ENCODE assay signal across 8 cellular contexts in the genomic region with DNA sequence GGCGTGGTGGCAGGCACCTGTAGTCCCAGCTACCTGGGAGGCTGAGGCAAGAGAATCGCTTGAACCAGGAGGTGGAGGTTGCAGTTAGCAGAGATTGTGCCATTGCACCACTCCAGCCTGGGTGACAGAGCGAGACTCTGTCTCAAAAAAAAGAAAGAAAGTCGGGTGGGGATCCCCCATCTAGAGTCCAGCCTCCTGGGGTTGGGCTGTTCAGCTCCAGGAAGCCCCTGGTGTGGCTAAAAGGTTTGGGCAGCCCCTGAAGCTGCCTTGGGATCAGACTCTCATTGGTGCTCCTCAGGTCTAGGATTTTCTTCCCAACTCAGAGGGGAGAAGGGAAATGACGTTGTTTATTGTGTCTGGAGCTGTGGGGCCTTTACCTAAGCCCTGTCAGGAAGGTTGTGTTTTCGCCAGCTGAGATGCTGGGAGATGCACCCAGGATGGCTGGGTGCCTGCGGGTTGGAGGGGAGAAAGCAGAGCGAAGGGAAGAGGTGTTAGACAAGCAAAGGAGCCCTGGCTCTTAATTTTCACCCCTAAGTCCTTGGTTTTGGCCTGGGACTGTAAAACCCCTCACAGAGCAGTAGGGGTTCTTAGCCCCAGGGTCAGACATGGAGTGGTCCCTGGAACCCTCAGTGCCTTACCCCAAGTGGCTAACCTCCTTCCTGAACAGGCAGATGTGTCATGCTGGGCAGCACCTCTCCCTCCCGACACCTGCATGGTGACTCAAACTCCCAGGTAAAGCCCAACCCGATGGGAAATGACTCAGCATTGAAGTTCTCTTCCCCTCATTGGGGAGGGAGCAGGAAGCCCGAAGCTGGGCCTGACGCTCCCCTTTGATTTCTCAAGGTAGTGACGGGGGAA. TPM values are rescaled to one million over a fixed set of nuclear protein-coding genes. Genes with fewer than 3 reads are reported as not detected.
DNase-seq lines count a peak whose midpoint lies in the region; ATAC-seq lines count a peak whose summit lies in the region.

No MANE protein-coding gene starts in this region.

- peaks cover 18% of the 10 kb centered on the region for H3K4me1 Mint-ChIP-seq in activated CD8-positive, alpha-beta T cell treated with anti-CD3 and anti-CD28 coated beads, Interleukin-2, amount 10 ng/mL, durations not matched to agents 7 days and 5 days (ENCODE audit: low read depth)

- POLR2A ChIA-PET in activated CD8-positive, alpha-beta T cell treated with anti-CD3 and anti-CD28 coated beads, Interleukin-2, amount 10 ng/mL, durations not matched to agents 7 days and 5 days (lab: Charles Lee) = no interaction called here

- peak overlapping the region; percentile 78 for H3K27ac Mint-ChIP-seq in activated CD8-positive, alpha-beta T cell treated with anti-CD3 and anti-CD28 coated beads, Interleukin-2, amount 10 ng/mL, durations not matched to agents 7 days and 5 days

- H3K4me3 Mint-ChIP-seq in activated CD8-positive, alpha-beta T cell treated with anti-CD3 and anti-CD28 coated beads, Interleukin-2, amount 10 ng/mL, durations not matched to agents 7 days and 5 days = peak overlapping the region; percentile 22

- no peaks in the 10 kb centered on the region for H3K9me3 Mint-ChIP-seq in activated CD8-positive, alpha-beta T cell treated with anti-CD3 and anti-CD28 coated beads, Interleukin-2, amount 10 ng/mL, durations not matched to agents 7 days and 5 days (ENCODE audit: insufficient read depth)

- peak; percentile 70 for DNase-seq in activated CD8-positive, alpha-beta T cell treated with anti-CD3 and anti-CD28 coated beads, Interleukin-2, amount 10 ng/mL, durations not matched to agents 7 days and 5 days
- DNase-seq in iPS-NIHi11 (ENCODE audit: low spot score) (peak; percentile 80), NCI-H2227 (lab: John Stamatoyannopoulos, UW; ENCODE audit: unreplicated experiment) (no peak), D341Med (ENCODE audit: low spot score) (no peak)
- peak; percentile 59 for DNase-seq in stimulated activated naive CD8-positive, alpha-beta T cell treated with anti-CD3 and anti-CD28 coated beads, Interleukin-15, Interleukin-2, amounts not matched to agents 100 U/mL and 50 U/mL, for 24 hours

- H3K36me3 Mint-ChIP-seq in activated CD8-positive, alpha-beta T cell treated with anti-CD3 and anti-CD28 coated beads, Interleukin-2, amount 10 ng/mL, durations not matched to agents 7 days and 5 days (ENCODE audit: low read depth) = no peaks in the 10 kb centered on the region

- ATAC-seq in GM18907 (IDR thresholded peaks at IDR 0.05; ENCODE audit: unreplicated experiment) = peak; percentile 77
- ATAC-seq in HG03460 (IDR thresholded peaks at IDR 0.05; ENCODE audit: unreplicated experiment) = peak; percentile 67
- ATAC-seq in activated CD8-positive, alpha-beta T cell treated with anti-CD3 and anti-CD28 coated beads, Interleukin-2, amount 10 ng/mL, durations not matched to agents 7 days and 5 days = peak; percentile 87
- ATAC-seq in stimulated activated naive CD8-positive, alpha-beta T cell treated with anti-CD3 and anti-CD28 coated beads, Interleukin-15, Interleukin-2, amounts not matched to agents 100 U/mL and 50 U/mL, for 24 hours = peak; percentile 86
- ATAC-seq in HG03469 (IDR thresholded peaks at IDR 0.05; ENCODE audit: unreplicated experiment) = no peak

- H3K27me3 Mint-ChIP-seq in activated CD8-positive, alpha-beta T cell treated with anti-CD3 and anti-CD28 coated beads, Interleukin-2, amount 10 ng/mL, durations not matched to agents 7 days and 5 days (ENCODE audit: low read depth) = peaks cover 16% of the 10 kb centered on the region

- CTCF ChIA-PET in activated CD8-positive, alpha-beta T cell treated with anti-CD3 and anti-CD28 coated beads, Interleukin-2, amount 10 ng/mL, durations not matched to agents 7 days and 5 days (lab: Charles Lee) = interaction anchor here (0.9 to 13.5 kb wide), 8 partner anchors 8 to 149 kb away, joined by 3 to 408 read pairs (median 5); no protein-coding TSS in a partner anchor

RNA-seq across cellular contexts. Expression of a gene that starts 21.1 kb away (rescaled TPM):
- 1 to 10 TPM; 1.1 to 1.6 TPM for total RNA-seq in activated CD8-positive, alpha-beta T cell treated with anti-CD3 and anti-CD28 coated beads, Interleukin-2, amount 10 ng/mL, durations not matched to agents 7 days and 5 days

RNA-seq across cellular contexts. Expression of a gene that starts 57.6 kb away (rescaled TPM):
- 10 to 100 TPM; 43.2 to 48.4 TPM for total RNA-seq in activated CD8-positive, alpha-beta T cell treated with anti-CD3 and anti-CD28 coated beads, Interleukin-2, amount 10 ng/mL, durations not matched to agents 7 days and 5 days

Comparison
In these comparisons a context has a peak if more than half of its experiments do, and no peak if none do; other contexts are left out.
1. DNase-seq: peak in activated CD8-positive, alpha-beta T cell treated with anti-CD3 and anti-CD28 coated beads, Interleukin-2, amount 10 ng/mL, durations not matched to agents 7 days and 5 days (single experiment), iPS-NIHi11 (single experiment) and stimulated activated naive CD8-positive, alpha-beta T cell treated with anti-CD3 and anti-CD28 coated beads, Interleukin-15, Interleukin-2, amounts not matched to agents 100 U/mL and 50 U/mL, for 24 hours (single experiment); none in NCI-H2227 (single experiment) and D341Med (single experiment).